In the genomic region with DNA sequence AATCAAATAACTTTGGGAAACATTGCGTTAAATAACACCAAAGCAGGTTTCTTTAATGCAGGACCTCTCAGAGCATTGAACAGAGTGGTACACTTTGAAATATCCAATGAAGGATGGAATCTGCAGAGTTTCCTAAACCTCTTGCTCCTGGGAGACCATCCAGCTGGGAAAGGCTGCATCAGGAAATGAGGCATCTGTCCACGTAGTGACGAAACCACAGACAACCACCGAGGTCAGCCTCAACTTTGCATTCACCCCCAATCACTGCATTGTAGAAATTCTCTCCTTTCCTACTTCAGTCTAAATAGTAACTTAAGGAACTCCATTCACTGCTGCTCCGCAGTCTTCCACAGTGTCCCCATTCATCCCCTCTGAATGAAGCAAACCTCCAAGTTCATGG, we compare ENCODE assay signal across 1 cellular context.
TF ChIP-seq lines count a peak whose summit lies in the region.

No MANE protein-coding gene starts in this region.

TF ChIP-seq in IMR-90, 13 proteins besides CTCF, POLR2A, EP300 and RAD21 (continued from another document):
- TF ChIP-seq MAFK (IDR thresholded peaks at IDR 0.05; ENCODE audit: low read depth, low read length) (0 out of 2 replicates have a peak, but pooled peaks have one; percentile 20), BHLHE40 (IDR thresholded peaks at IDR 0.05; ENCODE audit: low read depth, low read length) (no peak), NFE2L2 (IDR thresholded peaks at IDR 0.05; ENCODE audit: low read depth, low read length) (no peak), FOS (IDR thresholded peaks at IDR 0.05; ENCODE audit: low read depth, low read length) (no peak), RCOR1 (IDR thresholded peaks at IDR 0.05; ENCODE audit: insufficient replicate concordance, low read length) (peak; percentile 52), MXI1 (IDR thresholded peaks at IDR 0.05; ENCODE audit: borderline replicate concordance, low read depth, low read length) (no peak), SMC3 (IDR thresholded peaks at IDR 0.05; ENCODE audit: low read depth, low read length) (no peak)
TF ChIP-seq in IMR-90: peak in this region for 3.
